ENCODE assay signal across 8 cellular contexts in the genomic region with DNA sequence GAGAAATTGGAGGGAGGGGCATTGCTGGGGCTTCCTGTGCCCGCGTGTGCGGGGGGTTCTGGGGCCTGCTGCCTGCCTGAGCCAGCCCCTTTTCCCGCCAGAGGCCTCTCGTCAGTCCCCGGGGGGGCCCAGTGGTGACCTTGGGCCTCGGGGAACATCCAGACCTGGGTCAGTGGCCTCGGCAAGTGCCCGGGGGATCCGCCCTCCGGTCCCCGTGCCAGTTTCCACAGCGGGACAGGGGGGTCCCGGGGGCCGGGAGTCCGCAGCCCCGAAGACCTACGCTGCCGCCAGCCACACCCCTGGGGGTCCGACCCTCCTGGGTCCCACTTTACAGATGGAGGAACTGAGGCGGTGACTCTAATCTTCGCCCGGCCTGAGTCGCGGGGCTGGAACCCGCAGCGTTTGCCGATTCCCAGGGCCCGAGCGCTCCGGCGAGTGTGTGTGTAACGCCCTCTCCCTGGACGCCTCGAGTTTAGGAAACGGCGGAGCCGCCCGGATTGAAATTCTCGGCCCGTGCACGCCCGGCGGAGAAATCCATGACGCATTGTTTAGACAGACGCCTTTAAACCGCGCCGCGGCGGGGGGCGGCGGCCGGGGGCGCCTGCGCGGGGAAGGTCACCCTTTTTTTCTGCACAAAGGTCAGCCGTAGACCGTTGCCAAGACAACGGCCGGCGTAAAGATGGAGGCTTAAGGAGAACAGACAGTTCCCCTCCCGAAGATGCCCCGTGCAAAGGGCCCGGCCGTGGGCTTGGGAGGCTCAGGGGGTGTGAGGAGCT. TPM values are rescaled to one million over a fixed set of nuclear protein-coding genes. Genes with fewer than 3 reads are reported as not detected.
DNase-seq lines count a peak whose midpoint lies in the region; ATAC-seq, FAIRE-seq and TF ChIP-seq lines count a peak whose summit lies in the region.

No MANE protein-coding gene starts in this region.

- peak overlapping the region; percentile 19 for H3K4me3 ChIP-seq in cardiac muscle cell

- no peaks in the 10 kb centered on the region for H3K9me3 Mint-ChIP-seq in activated naive CD8-positive, alpha-beta T cell treated with anti-CD3 and anti-CD28 coated beads, Interleukin-2, amount 50 U/mL, for 24 hours
- H3K9me3 Mint-ChIP-seq in activated T-helper 17 cell treated with anti-CD3 and anti-CD28 coated beads, Interleukin-2, amount 50 U/mL, for 72 hours: no peaks in the 10 kb centered on the region

- no peak for TF ChIP-seq CTCF in cardiac muscle cell (IDR thresholded peaks at IDR 0.05; ENCODE audit: low read depth, low read length)
- no peak for TF ChIP-seq CTCF in D721Med (IDR thresholded peaks at IDR 0.05; ENCODE audit: insufficient read depth, missing control alignments)

- DNase-seq in EH (ENCODE audit: low read depth): peak; percentile 81
- DNase-seq in NCI-H146 treated with DMSO at 0.1 percent for 48 hours (lab: John Stamatoyannopoulos, UW; ENCODE audit: unreplicated experiment): peak; percentile 57
- DNase-seq in activated naive CD8-positive, alpha-beta T cell treated with anti-CD3 and anti-CD28 coated beads, Interleukin-2, amount 50 U/mL, for 24 hours: peak; percentile 64
- DNase-seq in cardiac muscle cell (ENCODE audit: low read depth in 1 of 2, low spot score in 1 of 2): peak; percentile 73 to 84
- peak; percentile 69 for DNase-seq in putamen (ENCODE audit: low spot score)
- no peak for DNase-seq in D721Med (ENCODE audit: insufficient read length, low spot score)

- H3K9me3 ChIP-seq in cardiac muscle cell (ENCODE audit: low read depth): no peaks in the 10 kb centered on the region

- H3K36me3 ChIP-seq in cardiac muscle cell: no peaks in the 10 kb centered on the region

- H3K4me1 Mint-ChIP-seq in activated naive CD8-positive, alpha-beta T cell treated with anti-CD3 and anti-CD28 coated beads, Interleukin-2, amount 50 U/mL, for 24 hours: peaks cover 2% of the 10 kb centered on the region
- H3K4me1 Mint-ChIP-seq in activated T-helper 17 cell treated with anti-CD3 and anti-CD28 coated beads, Interleukin-2, amount 50 U/mL, for 72 hours: no peaks in the 10 kb centered on the region

- ATAC-seq in activated naive CD8-positive, alpha-beta T cell treated with anti-CD3 and anti-CD28 coated beads, Interleukin-2, amount 50 U/mL, for 24 hours: peak; percentile 87
- ATAC-seq in activated T-helper 17 cell treated with anti-CD3 and anti-CD28 coated beads, Interleukin-2, amount 50 U/mL, for 72 hours (replicated peaks): no peak
- no peak for ATAC-seq in HG02973 (IDR thresholded peaks at IDR 0.05; ENCODE audit: unreplicated experiment)

- no peaks in the 10 kb centered on the region for H3K4me1 ChIP-seq in cardiac muscle cell (ENCODE audit: low read depth)

- no peaks in the 10 kb centered on the region for H3K27me3 ChIP-seq in cardiac muscle cell

- H3K4me3 Mint-ChIP-seq in activated naive CD8-positive, alpha-beta T cell treated with anti-CD3 and anti-CD28 coated beads, Interleukin-2, amount 50 U/mL, for 24 hours: peak overlapping the region; percentile 24
- H3K4me3 Mint-ChIP-seq in activated T-helper 17 cell treated with anti-CD3 and anti-CD28 coated beads, Interleukin-2, amount 50 U/mL, for 72 hours: no peak overlapping the region

- no peaks in the 10 kb centered on the region for H3K36me3 Mint-ChIP-seq in activated naive CD8-positive, alpha-beta T cell treated with anti-CD3 and anti-CD28 coated beads, Interleukin-2, amount 50 U/mL, for 24 hours (ENCODE audit: low read depth)
- H3K36me3 Mint-ChIP-seq in activated T-helper 17 cell treated with anti-CD3 and anti-CD28 coated beads, Interleukin-2, amount 50 U/mL, for 72 hours (ENCODE audit: low read depth): no peaks in the 10 kb centered on the region

- H3K27me3 Mint-ChIP-seq in activated naive CD8-positive, alpha-beta T cell treated with anti-CD3 and anti-CD28 coated beads, Interleukin-2, amount 50 U/mL, for 24 hours: peaks cover 36% of the 10 kb centered on the region
- H3K27me3 Mint-ChIP-seq in activated T-helper 17 cell treated with anti-CD3 and anti-CD28 coated beads, Interleukin-2, amount 50 U/mL, for 72 hours: peaks cover 15% of the 10 kb centered on the region

- no peak overlapping the region for H3K27ac Mint-ChIP-seq in activated naive CD8-positive, alpha-beta T cell treated with anti-CD3 and anti-CD28 coated beads, Interleukin-2, amount 50 U/mL, for 24 hours
- no peak overlapping the region for H3K27ac Mint-ChIP-seq in activated T-helper 17 cell treated with anti-CD3 and anti-CD28 coated beads, Interleukin-2, amount 50 U/mL, for 72 hours

- FAIRE-seq in D721Med (lab: Jason Lieb, UNC): no peak

- no peak overlapping the region for H3K27ac ChIP-seq in cardiac muscle cell

RNA-seq across cellular contexts. Expression of a gene that starts 39.3 kb away (rescaled TPM):
- total RNA-seq in cardiac muscle cell: 13.0 and 16.9 TPM in 2 replicates
- polyA plus RNA-seq in cardiac muscle cell: 0.34 and 0.44 TPM in 2 replicates
- total RNA-seq in activated T-helper 17 cell treated with anti-CD3 and anti-CD28 coated beads, Interleukin-2, amount 50 U/mL, for 72 hours: not detected

RNA-seq across cellular contexts. Expression of a gene that starts 49.6 kb away (rescaled TPM):
- 31.2 and 44.9 TPM in 2 replicates for total RNA-seq in cardiac muscle cell
- polyA plus RNA-seq in cardiac muscle cell: 34.0 and 34.4 TPM in 2 replicates
- 10 to 100 TPM; 52.9 to 85.9 TPM for total RNA-seq in activated T-helper 17 cell treated with anti-CD3 and anti-CD28 coated beads, Interleukin-2, amount 50 U/mL, for 72 hours

RNA-seq across cellular contexts. Expression of a gene that starts 55.8 kb away (rescaled TPM):
- total RNA-seq in cardiac muscle cell: 1,112 and 2,236 TPM in 2 replicates
- 716 and 851 TPM in 2 replicates for polyA plus RNA-seq in cardiac muscle cell
- 100 to 1,000 TPM; 150 to 172 TPM for total RNA-seq in activated T-helper 17 cell treated with anti-CD3 and anti-CD28 coated beads, Interleukin-2, amount 50 U/mL, for 72 hours

RNA-seq across cellular contexts. Expression of a gene that starts 58.7 kb away (rescaled TPM):
- 264 and 266 TPM in 2 replicates for total RNA-seq in cardiac muscle cell
- 455 and 472 TPM in 2 replicates for polyA plus RNA-seq in cardiac muscle cell
- 10 to 100 TPM; 51.5 to 87.9 TPM for total RNA-seq in activated T-helper 17 cell treated with anti-CD3 and anti-CD28 coated beads, Interleukin-2, amount 50 U/mL, for 72 hours

Comparison
In these comparisons a context has a peak if more than half of its experiments do, and no peak if none do; other contexts are left out.
1. RNA of a gene that starts 39.3 kb away (total RNA-seq): 13.0 to 16.9 TPM in cardiac muscle cell; not detected in activated T-helper 17 cell treated with anti-CD3 and anti-CD28 coated beads, Interleukin-2, amount 50 U/mL, for 72 hours; every median in the first group is over 10 times any median in the second.